In genomic region chr11:18705651-18706281, GRCh38 we compare ENCODE assay signal across 8 cellular contexts. TPM values are rescaled to one million over a fixed set of nuclear protein-coding genes. Genes with fewer than 3 reads are reported as not detected.
DNase-seq lines count a peak whose midpoint lies in the region; ATAC-seq and TF ChIP-seq lines count a peak whose summit lies in the region.

No MANE protein-coding gene starts in this region.

- H3K27me3 ChIP-seq in WERI-Rb-1 (ENCODE audit: insufficient read depth, low read depth, severe bottlenecking), result no peaks in the 10 kb centered on the region

- H3K36me3 ChIP-seq in WERI-Rb-1, result peaks cover 8% of the 10 kb centered on the region

- in situ Hi-C loops in G401 (cut with HindIII; ENCODE audit: low sequenced_read_pairs), result no loop called here

- H3K36me3 Mint-ChIP-seq in natural killer cell treated with Interleukin-12 subunit alpha and Interleukin-12 subunit beta and Interleukin-15 and Interleukin-18, amount 100 ng/mL, for 72 hours, result no peaks in the 10 kb centered on the region

- H3K27ac ChIP-seq in WERI-Rb-1, result peak overlapping the region; percentile 70

- H3K4me1 Mint-ChIP-seq in natural killer cell treated with Interleukin-12 subunit alpha and Interleukin-12 subunit beta and Interleukin-15 and Interleukin-18, amount 100 ng/mL, for 72 hours (ENCODE audit: low read depth in 2 of 2), result peaks cover 9 to 18% of the 10 kb centered on the region in 2 donors

- no peak overlapping the region for H3K27ac Mint-ChIP-seq in natural killer cell treated with Interleukin-12 subunit alpha and Interleukin-12 subunit beta and Interleukin-15 and Interleukin-18, amount 100 ng/mL, for 72 hours

- peak overlapping the region; percentile 11 for H3K4me3 Mint-ChIP-seq in natural killer cell treated with Interleukin-12 subunit alpha and Interleukin-12 subunit beta and Interleukin-15 and Interleukin-18, amount 100 ng/mL, for 72 hours

- no peaks in the 10 kb centered on the region for H3K9me3 Mint-ChIP-seq in natural killer cell treated with Interleukin-12 subunit alpha and Interleukin-12 subunit beta and Interleukin-15 and Interleukin-18, amount 100 ng/mL, for 72 hours

- DNase-seq in G401 (ENCODE audit: low spot score), result peak; percentile 23
- peak; percentile 39 for DNase-seq in WERI-Rb-1
- DNase-seq in epithelial cell of proximal tubule (ENCODE audit: low read depth), result no peak
- DNase-seq in natural killer cell treated with Interleukin-12 subunit alpha and Interleukin-12 subunit beta and Interleukin-15 and Interleukin-18, amount 100 ng/mL, for 72 hours (ENCODE audit: low spot score), result no peak
- DNase-seq in kidney tubule cell (ENCODE audit: low spot score), result no peak
- no peak for DNase-seq in NCI-H1694 treated with DMSO at 0.1 percent for 48 hours (lab: John Stamatoyannopoulos, UW)

- H3K9me3 ChIP-seq in WERI-Rb-1 (ENCODE audit: severe bottlenecking), result no peaks in the 10 kb centered on the region

- TF ChIP-seq CTCF in WERI-Rb-1 (IDR thresholded peaks at IDR 0.05; ENCODE audit: low read depth, low read length) (no peak), epithelial cell of proximal tubule (conservative IDR thresholded peaks at IDR 0.05; ENCODE audit: low read depth, low read length) (no peak)

- peak overlapping the region; percentile 64 for H3K4me3 ChIP-seq in WERI-Rb-1 (ENCODE audit: low read depth, low read length)
- peak overlapping the region; percentile 70 for H3K4me3 ChIP-seq in epithelial cell of proximal tubule (ENCODE audit: low read depth, low read length)

- peaks cover 29 to 51% of the 10 kb centered on the region in 2 donors for H3K27me3 Mint-ChIP-seq in natural killer cell treated with Interleukin-12 subunit alpha and Interleukin-12 subunit beta and Interleukin-15 and Interleukin-18, amount 100 ng/mL, for 72 hours

- ATAC-seq in natural killer cell treated with Interleukin-12 subunit alpha and Interleukin-12 subunit beta and Interleukin-15 and Interleukin-18, amount 100 ng/mL, for 72 hours, result peak; percentile 37 to 55
- ATAC-seq in GM19023 (IDR thresholded peaks at IDR 0.05; ENCODE audit: unreplicated experiment), result no peak
- no peak for ATAC-seq in HG02981 (IDR thresholded peaks at IDR 0.05; ENCODE audit: unreplicated experiment)

RNA-seq across cellular contexts. Expression of gene TMEM86A, which starts 7.2 kb away (rescaled TPM):
- total RNA-seq in G401 (2014; rRNA removed; shearing (Covaris generic)), result 0.34 and 0.55 TPM in 2 replicates
- 0.92 and 2.0 TPM in 2 replicates for total RNA-seq in epithelial cell of proximal tubule
- total RNA-seq in natural killer cell treated with Interleukin-12 subunit alpha and Interleukin-12 subunit beta and Interleukin-15 and Interleukin-18, amount 100 ng/mL, for 72 hours, result under 1 TPM; 0.21 to 0.59 TPM

RNA-seq across cellular contexts. Expression of gene IGSF22, which starts 20.2 kb away (rescaled TPM):
- total RNA-seq in G401 (2014; rRNA removed; shearing (Covaris generic)), result not detected in 2 replicates
- 0.06 and 0.14 TPM in 2 replicates for total RNA-seq in epithelial cell of proximal tubule
- total RNA-seq in natural killer cell treated with Interleukin-12 subunit alpha and Interleukin-12 subunit beta and Interleukin-15 and Interleukin-18, amount 100 ng/mL, for 72 hours, result not detected

Comparison
In these comparisons a context has a peak if more than half of its experiments do, and no peak if none do; other contexts are left out.
1. DNase-seq: peak in G401 (single experiment) and WERI-Rb-1 (single experiment); none in epithelial cell of proximal tubule (single experiment), natural killer cell treated with Interleukin-12 subunit alpha and Interleukin-12 subunit beta and Interleukin-15 and Interleukin-18, amount 100 ng/mL, for 72 hours (single experiment), kidney tubule cell (single experiment) and NCI-H1694 treated with DMSO at 0.1 percent for 48 hours (single experiment).
2. ATAC-seq: peak in natural killer cell treated with Interleukin-12 subunit alpha and Interleukin-12 subunit beta and Interleukin-15 and Interleukin-18, amount 100 ng/mL, for 72 hours (2 of 2); none in GM19023 (single experiment) and HG02981 (single experiment).